ENCODE assay signal across 27 cellular contexts in genomic region chr2:2044658-2045057, GRCh38.
"Had no signal": no experiment of that assay in that cellular context is flagged by ENCODE, and none has a peak within 500 bp of the region (broad histone marks: within the 10 kb centered on the region; RNA-seq: fewer than 3 reads in every experiment).

No MANE protein-coding gene starts in this region.

- H3K36me3 Mint-ChIP-seq: activated naive CD4-positive, alpha-beta T cell treated with anti-CD3 and anti-CD28 coated beads, Interleukin-2, amount 50 U/mL, for 72 hours; mesothelial cell of epicardium; naive B cell; stimulated activated memory B cell treated with anti-CD40 and anti-IgM and Interleukin-4, amounts not matched to agents 10 μg/mL and 1 μg/mL and 100 μg/mL, for 72 hours had no signal

- H3K36me3 ChIP-seq: pancreas, prostate gland, stomach, tibial artery, WERI-Rb-1 had no signal

- DNase-seq: activated CD4-positive, alpha-beta memory T cell treated with anti-CD3 and anti-CD28 coated beads, Interleukin-2, amount 10 ng/mL, durations not matched to agents 7 days and 5 days; activated CD4-positive, alpha-beta T cell treated with anti-CD3 and anti-CD28 coated beads, Interleukin-2, amount 10 ng/mL, durations not matched to agents 7 days and 5 days; activated CD8-positive, alpha-beta memory T cell treated with anti-CD3 and anti-CD28 coated beads, Interleukin-2, amount 50 U/mL, for 48 hours; activated naive CD4-positive, alpha-beta T cell; activated T-cell treated with anti-CD3 and anti-CD28 coated beads, Interleukin-2, amount 50 U/mL, for 24 hours; endodermal cell; foreskin keratinocyte; islet precursor cell; naive B cell; nephron progenitor cell; pancreas; retina; stimulated activated CD4-positive, alpha-beta T cell treated with anti-CD3 and anti-CD28 coated beads, Interleukin-1b, Interleukin-23, amount 100 ng/mL, for 48 hours; stimulated activated CD4-positive, alpha-beta T cell treated with anti-CD3 and anti-CD28 coated beads, Interleukin-4, amount 100 ng/mL, for 4 hours; stimulated activated CD8-positive, alpha-beta memory T cell treated with anti-CD3 and anti-CD28 coated beads, Interleukin-4, amount 100 ng/mL, for 48 hours; stomach; T-helper 17 cell; T1000; tibial artery; WERI-Rb-1 had no signal

- H3K4me1 ChIP-seq: foreskin keratinocyte, prostate gland, tibial artery had no signal

- H3K4me3 Mint-ChIP-seq: activated CD4-positive, alpha-beta memory T cell treated with anti-CD3 and anti-CD28 coated beads, Interleukin-2, amount 10 ng/mL, durations not matched to agents 7 days and 5 days; activated CD4-positive, alpha-beta T cell treated with anti-CD3 and anti-CD28 coated beads, Interleukin-2, amount 10 ng/mL, durations not matched to agents 7 days and 5 days; activated T-cell treated with anti-CD3 and anti-CD28 coated beads, Interleukin-2, amount 50 U/mL, for 24 hours; endodermal cell; mesothelial cell of epicardium; naive B cell; nephron progenitor cell; stimulated activated memory B cell treated with anti-CD40 and anti-IgM and Interleukin-4, amounts not matched to agents 10 μg/mL and 1 μg/mL and 100 μg/mL, for 72 hours; T-helper 17 cell had no signal

- ATAC-seq: activated CD4-positive, CD25-positive, alpha-beta regulatory T cell treated with anti-CD3 and anti-CD28 coated beads, Interleukin-2, amount 50 U/mL, for 24 hours; activated naive CD4-positive, alpha-beta T cell treated with anti-CD3 and anti-CD28 coated beads, Interleukin-2, amount 50 U/mL, for 72 hours; esophagus mucosa; foreskin keratinocyte; pancreas; stimulated activated memory B cell treated with anti-CD40 and anti-IgM and Interleukin-4, amounts not matched to agents 10 μg/mL and 1 μg/mL and 100 μg/mL, for 72 hours; T-helper 17 cell had no signal

- H3K9me3 Mint-ChIP-seq: activated CD4-positive, alpha-beta memory T cell treated with anti-CD3 and anti-CD28 coated beads, Interleukin-2, amount 10 ng/mL, durations not matched to agents 7 days and 5 days; activated CD4-positive, alpha-beta T cell treated with anti-CD3 and anti-CD28 coated beads, Interleukin-2, amount 10 ng/mL, durations not matched to agents 7 days and 5 days; activated naive CD4-positive, alpha-beta T cell treated with anti-CD3 and anti-CD28 coated beads, Interleukin-2, amount 50 U/mL, for 72 hours; activated T-cell treated with anti-CD3 and anti-CD28 coated beads, Interleukin-2, amount 50 U/mL, for 24 hours; endodermal cell; mesothelial cell of epicardium; naive B cell; nephron progenitor cell; stimulated activated memory B cell treated with anti-CD40 and anti-IgM and Interleukin-4, amounts not matched to agents 10 μg/mL and 1 μg/mL and 100 μg/mL, for 72 hours had no signal

- H3K27ac ChIP-seq: foreskin keratinocyte, pancreas, prostate gland, stomach, tibial artery, WERI-Rb-1 had no signal

- H3K27ac Mint-ChIP-seq: activated CD4-positive, alpha-beta memory T cell treated with anti-CD3 and anti-CD28 coated beads, Interleukin-2, amount 10 ng/mL, durations not matched to agents 7 days and 5 days; activated CD4-positive, alpha-beta T cell treated with anti-CD3 and anti-CD28 coated beads, Interleukin-2, amount 10 ng/mL, durations not matched to agents 7 days and 5 days; activated naive CD4-positive, alpha-beta T cell treated with anti-CD3 and anti-CD28 coated beads, Interleukin-2, amount 50 U/mL, for 72 hours; activated T-cell treated with anti-CD3 and anti-CD28 coated beads, Interleukin-2, amount 50 U/mL, for 24 hours; endodermal cell; mesothelial cell of epicardium; naive B cell; nephron progenitor cell; stimulated activated memory B cell treated with anti-CD40 and anti-IgM and Interleukin-4, amounts not matched to agents 10 μg/mL and 1 μg/mL and 100 μg/mL, for 72 hours; T-helper 17 cell had no signal

- H3K4me1 Mint-ChIP-seq: activated CD4-positive, alpha-beta memory T cell treated with anti-CD3 and anti-CD28 coated beads, Interleukin-2, amount 10 ng/mL, durations not matched to agents 7 days and 5 days; activated CD4-positive, alpha-beta T cell treated with anti-CD3 and anti-CD28 coated beads, Interleukin-2, amount 10 ng/mL, durations not matched to agents 7 days and 5 days; mesothelial cell of epicardium; naive B cell; nephron progenitor cell; stimulated activated memory B cell treated with anti-CD40 and anti-IgM and Interleukin-4, amounts not matched to agents 10 μg/mL and 1 μg/mL and 100 μg/mL, for 72 hours; T-helper 17 cell had no signal

- H3K4me3 ChIP-seq: pancreas, prostate gland, smooth muscle cell, stomach, tibial artery had no signal

- H3K27me3 Mint-ChIP-seq: activated CD4-positive, alpha-beta memory T cell treated with anti-CD3 and anti-CD28 coated beads, Interleukin-2, amount 10 ng/mL, durations not matched to agents 7 days and 5 days; activated CD4-positive, alpha-beta T cell treated with anti-CD3 and anti-CD28 coated beads, Interleukin-2, amount 10 ng/mL, durations not matched to agents 7 days and 5 days; stimulated activated memory B cell treated with anti-CD40 and anti-IgM and Interleukin-4, amounts not matched to agents 10 μg/mL and 1 μg/mL and 100 μg/mL, for 72 hours had no signal

- H3K9me3 ChIP-seq: pancreas, prostate gland, stomach, tibial artery had no signal

- H3K4me2 ChIP-seq: smooth muscle cell had no signal

- H3K27me3 ChIP-seq: foreskin keratinocyte, pancreas, stomach had no signal
